In the genomic region with DNA sequence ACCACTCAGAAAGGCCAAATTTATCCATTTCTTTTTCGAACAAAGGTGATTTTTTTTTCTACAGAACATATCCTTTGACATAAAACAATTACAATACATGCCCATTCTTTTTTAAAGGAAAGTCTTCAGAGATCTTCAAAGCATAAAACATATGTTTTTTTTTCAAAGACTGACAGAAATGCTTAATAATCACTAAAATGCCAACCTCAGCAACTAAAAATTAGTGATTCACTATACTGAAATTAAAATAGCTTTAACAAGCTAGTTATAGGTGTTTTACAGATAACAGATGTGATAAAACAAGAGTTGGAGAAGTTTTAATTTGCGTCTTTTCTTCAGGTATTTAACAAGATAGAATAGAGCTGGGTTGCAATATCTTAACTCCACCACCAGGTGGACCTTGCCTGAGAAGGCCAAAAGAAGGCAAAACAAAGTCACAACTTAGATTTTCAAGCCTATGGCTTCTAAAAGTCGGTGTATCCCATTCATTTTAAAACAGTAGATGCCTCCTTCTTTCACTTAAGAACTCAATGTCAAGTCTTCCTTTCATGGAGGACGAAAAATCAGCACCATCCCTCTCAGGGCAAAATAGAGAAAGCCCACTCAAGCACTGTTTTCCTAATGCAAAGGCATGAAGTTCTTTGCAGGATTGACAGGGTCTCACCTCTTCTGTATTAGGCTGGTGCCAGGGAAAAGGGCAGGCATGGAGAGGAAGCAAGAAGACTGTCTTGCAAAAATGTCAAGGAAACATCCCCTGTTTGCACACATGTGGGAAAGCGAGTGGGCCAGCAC, we compare ENCODE assay signal across 11 cellular contexts. TPM values are rescaled to one million over a fixed set of nuclear protein-coding genes. Genes with fewer than 3 reads are reported as not detected.
DNase-seq lines count a peak whose midpoint lies in the region; ATAC-seq and TF ChIP-seq lines count a peak whose summit lies in the region.
"Had no signal": no experiment of that assay in that cellular context is flagged by ENCODE, and none has a peak within 500 bp of the region (broad histone marks: within the 10 kb centered on the region; RNA-seq: fewer than 3 reads in every experiment).

No MANE protein-coding gene starts in this region.

- H3K4me3 Mint-ChIP-seq in activated CD4-positive, alpha-beta T cell treated with anti-CD3 and anti-CD28 coated beads, Interleukin-2, amount 10 ng/mL, durations not matched to agents 7 days and 5 days: no peak overlapping the region

- no peak overlapping the region for H3K4me3 ChIP-seq in PC-3 (ENCODE audit: low read length)
- H3K4me3 ChIP-seq in fibroblast of the aortic adventitia (ENCODE audit: low read depth, low read length): no peak overlapping the region
- no peak overlapping the region for H3K4me3 ChIP-seq in testis

- no TSS peak for BruUV-seq in PC-3 (replicated peaks; lab: Mats Ljungman, UMichigan)

- H3K27ac ChIP-seq in PC-3 (ENCODE audit: low read length) (no peak overlapping the region), testis (no peak overlapping the region)
- H3K27ac ChIP-seq: RWPE1 had no signal

- no peak overlapping the region for H3K9ac ChIP-seq in PC-3 (ENCODE audit: low read length)

- H3K4me2 ChIP-seq in PC-3 (ENCODE audit: low read length): no peak overlapping the region

- no peaks in the 10 kb centered on the region for H3K79me2 ChIP-seq in PC-3 (ENCODE audit: low read length)

- H3F3A ChIP-seq in PC-3 (ENCODE audit: low read length, unreplicated experiment): no peaks in the 10 kb centered on the region

- TF ChIP-seq POLR2A in testis (IDR thresholded peaks at IDR 0.05): no peak

- H3K27ac Mint-ChIP-seq in activated CD4-positive, alpha-beta T cell treated with anti-CD3 and anti-CD28 coated beads, Interleukin-2, amount 10 ng/mL, durations not matched to agents 7 days and 5 days: no peak overlapping the region

- intact Hi-C loops in PC-3 (cut with micrococcal nuclease): loop anchor here (10.0 kb wide), 1 partner anchor 45 kb away; no protein-coding TSS in a partner anchor
- intact Hi-C loops in testis (cut with DNase I; ENCODE audit: low total_unique reads): no loop called here

- H3K9me3 Mint-ChIP-seq in activated CD4-positive, alpha-beta T cell treated with anti-CD3 and anti-CD28 coated beads, Interleukin-2, amount 10 ng/mL, durations not matched to agents 7 days and 5 days: peaks cover 6% of the 10 kb centered on the region

- no peaks in the 10 kb centered on the region for H3K36me3 ChIP-seq in PC-3 (ENCODE audit: low read depth, low read length)
- H3K36me3 ChIP-seq in testis (ENCODE audit: low read depth, missing control alignments): no peaks in the 10 kb centered on the region

- H4K20me1 ChIP-seq in PC-3 (ENCODE audit: low read length): no peaks in the 10 kb centered on the region

- ATAC-seq in PC-3 (no peak), HG02973 (IDR thresholded peaks at IDR 0.05; ENCODE audit: unreplicated experiment) (no peak), GM18870 (IDR thresholded peaks at IDR 0.05; ENCODE audit: unreplicated experiment) (no peak), GM21515 (IDR thresholded peaks at IDR 0.05; ENCODE audit: unreplicated experiment) (no peak)

- H3K4me1 ChIP-seq in PC-3 (ENCODE audit: insufficient read depth, low read length) (peaks cover 11% of the 10 kb centered on the region), testis (no peaks in the 10 kb centered on the region)

- H3K9me2 ChIP-seq in PC-3 (replicated peaks; ENCODE audit: low read length): no peaks in the 10 kb centered on the region

- no peaks in the 10 kb centered on the region for H3K36me3 Mint-ChIP-seq in activated CD4-positive, alpha-beta T cell treated with anti-CD3 and anti-CD28 coated beads, Interleukin-2, amount 10 ng/mL, durations not matched to agents 7 days and 5 days (ENCODE audit: low read depth)

- CTCF ChIA-PET in activated CD4-positive, alpha-beta T cell treated with anti-CD3 and anti-CD28 coated beads, Interleukin-2, amount 10 ng/mL, durations not matched to agents 7 days and 5 days (lab: Charles Lee): interaction anchor here (2.3 kb wide), 1 partner anchor 9 kb away, joined by 5 read pairs; no protein-coding TSS in a partner anchor
- CTCF ChIA-PET in PC-3 (lab: Charles Lee): no interaction called here

- no peaks in the 10 kb centered on the region for H3K27me3 Mint-ChIP-seq in activated CD4-positive, alpha-beta T cell treated with anti-CD3 and anti-CD28 coated beads, Interleukin-2, amount 10 ng/mL, durations not matched to agents 7 days and 5 days

- no peaks in the 10 kb centered on the region for H3K4me1 Mint-ChIP-seq in activated CD4-positive, alpha-beta T cell treated with anti-CD3 and anti-CD28 coated beads, Interleukin-2, amount 10 ng/mL, durations not matched to agents 7 days and 5 days

- 75 to 76% methylated on average over 5 of the region's 5 CpGs for WGBS in testis, 2 donors

- POLR2A ChIA-PET in activated CD4-positive, alpha-beta T cell treated with anti-CD3 and anti-CD28 coated beads, Interleukin-2, amount 10 ng/mL, durations not matched to agents 7 days and 5 days (lab: Charles Lee): no interaction called here
- POLR2A ChIA-PET in PC-3 (lab: Charles Lee; ENCODE audit: unreplicated experiment): interaction anchor here (0.6 kb wide), 1 partner anchor 31 kb away, joined by 5 read pairs; no protein-coding TSS in a partner anchor

- H3K27me3 ChIP-seq in PC-3 (ENCODE audit: low read length) (no peaks in the 10 kb centered on the region), testis (no peaks in the 10 kb centered on the region)

- H3K9me3 ChIP-seq in PC-3 (ENCODE audit: low read length) (no peaks in the 10 kb centered on the region), testis (no peaks in the 10 kb centered on the region)

- TF ChIP-seq CTCF in PC-3 (conservative IDR thresholded peaks at IDR 0.05; ENCODE audit: low read depth, low read length) (peak; percentile 62), fibroblast of the aortic adventitia (IDR thresholded peaks at IDR 0.05; ENCODE audit: insufficient read depth, low read length) (peak; percentile 53), testis (IDR thresholded peaks at IDR 0.05) (peak; percentile 19 to 74 (median 57))

- H2AFZ ChIP-seq in PC-3 (ENCODE audit: low read length): no peak overlapping the region

- peak; percentile 11 for DNase-seq in activated CD4-positive, alpha-beta T cell treated with anti-CD3 and anti-CD28 coated beads, Interleukin-2, amount 10 ng/mL, durations not matched to agents 7 days and 5 days
- DNase-seq in activated CD4-positive, alpha-beta T cell treated with anti-CD3 and anti-CD28 coated beads, Interleukin-2, amount 50 U/mL, for 48 hours: no peak
- DNase-seq in PC-3: peak; percentile 34
- DNase-seq in fibroblast of the aortic adventitia (ENCODE audit: low read depth): peak; percentile 27
- no peak for DNase-seq in testis
- DNase-seq: amygdala had no signal

RNA-seq across cellular contexts. Expression of gene CPLX2, which starts 31.1 kb away (rescaled TPM):
- not detected for total RNA-seq in activated CD4-positive, alpha-beta T cell treated with anti-CD3 and anti-CD28 coated beads, Interleukin-2, amount 10 ng/mL, durations not matched to agents 7 days and 5 days
- total RNA-seq in PC-3 (2014; rRNA removed) (0.26 and 0.58 TPM in 2 replicates), fibroblast of the aortic adventitia (ENCODE audit: low replicate concordance) (not detected in 2 replicates), testis (1 to 10 TPM; 1.7 to 2.4 TPM)
- 2.2 TPM for polyA plus RNA-seq in testis (ENCODE audit: insufficient read depth, low read depth, low replicate concordance)
- total RNA-seq: subcutaneous adipose tissue had no signal

Comparison
In these comparisons a context has a peak if more than half of its experiments do, and no peak if none do; other contexts are left out.
1. DNase-seq: peak in activated CD4-positive, alpha-beta T cell treated with anti-CD3 and anti-CD28 coated beads, Interleukin-2, amount 10 ng/mL, durations not matched to agents 7 days and 5 days (single experiment), PC-3 (single experiment) and fibroblast of the aortic adventitia (single experiment); none in activated CD4-positive, alpha-beta T cell treated with anti-CD3 and anti-CD28 coated beads, Interleukin-2, amount 50 U/mL, for 48 hours (0 of 2) and testis (single experiment).
2. Peak in every context shown above with its lines, with median percentiles within 50 percentile points of each other: CTCF ChIP-seq.